Comparison of ENCODE assay signal across 22 cellular contexts in genomic region chr16:69942627-69943170, GRCh38.
"Had no signal": no experiment of that assay in that cellular context is flagged by ENCODE, and none has a peak within 500 bp of the region (broad histone marks: within the 10 kb centered on the region; RNA-seq: fewer than 3 reads in every experiment).

No MANE protein-coding gene starts in this region.

- H3K27ac ChIP-seq: epithelial cell of prostate, gastroesophageal sphincter, psoas muscle, right atrium auricular region, stomach had no signal

- H3K9me3 ChIP-seq: gastroesophageal sphincter, heart left ventricle, psoas muscle, right atrium auricular region, stomach had no signal

- H3K27me3 Mint-ChIP-seq: activated naive CD4-positive, alpha-beta T cell treated with anti-CD3 and anti-CD28 coated beads, Interleukin-2, amount 10 ng/mL, durations not matched to agents 7 days and 5 days; naive B cell; stimulated activated memory B cell treated with anti-CD40 and anti-IgM and Interleukin-4, amounts not matched to agents 10 μg/mL and 1 μg/mL and 100 μg/mL, for 72 hours; type B pancreatic cell had no signal

- H3K4me1 ChIP-seq: psoas muscle, right atrium auricular region, stomach had no signal

- H3K27ac Mint-ChIP-seq: activated naive CD4-positive, alpha-beta T cell treated with anti-CD3 and anti-CD28 coated beads, Interleukin-2, amount 10 ng/mL, durations not matched to agents 7 days and 5 days; activated T-cell treated with anti-CD3 and anti-CD28 coated beads, Interleukin-2, amount 50 U/mL, for 72 hours; stimulated activated memory B cell treated with anti-CD40 and anti-IgM and Interleukin-4, amounts not matched to agents 10 μg/mL and 1 μg/mL and 100 μg/mL, for 72 hours had no signal

- H3K4me1 Mint-ChIP-seq: activated naive CD4-positive, alpha-beta T cell treated with anti-CD3 and anti-CD28 coated beads, Interleukin-2, amount 10 ng/mL, durations not matched to agents 7 days and 5 days; naive B cell; stimulated activated memory B cell treated with anti-CD40 and anti-IgM and Interleukin-4, amounts not matched to agents 10 μg/mL and 1 μg/mL and 100 μg/mL, for 72 hours had no signal

- H3K4me3 ChIP-seq: gastroesophageal sphincter, heart left ventricle, psoas muscle, right atrium auricular region, skin epidermis, stomach had no signal

- H3K27me3 ChIP-seq: gastroesophageal sphincter, heart left ventricle, right atrium auricular region, stomach had no signal

- ATAC-seq: activated T-cell treated with anti-CD3 and anti-CD28 coated beads, Interleukin-2, amount 50 U/mL, for 72 hours; gastroesophageal sphincter; stimulated activated memory B cell treated with anti-CD40 and anti-IgM and Interleukin-4, amounts not matched to agents 10 μg/mL and 1 μg/mL and 100 μg/mL, for 72 hours had no signal

- H3K4me3 Mint-ChIP-seq: activated naive CD4-positive, alpha-beta T cell treated with anti-CD3 and anti-CD28 coated beads, Interleukin-2, amount 10 ng/mL, durations not matched to agents 7 days and 5 days; activated T-cell treated with anti-CD3 and anti-CD28 coated beads, Interleukin-2, amount 50 U/mL, for 72 hours; naive B cell; stimulated activated memory B cell treated with anti-CD40 and anti-IgM and Interleukin-4, amounts not matched to agents 10 μg/mL and 1 μg/mL and 100 μg/mL, for 72 hours had no signal

- DNase-seq: activated CD4-positive, alpha-beta T cell treated with anti-CD3 and anti-CD28 coated beads for 1 hour; activated CD4-positive, alpha-beta T cell treated with anti-CD3 and anti-CD28 coated beads, Interleukin-2, amount 50 U/mL, for 4 hours; activated CD8-positive, alpha-beta memory T cell treated with anti-CD3 and anti-CD28 coated beads for 24 hours; activated effector memory CD4-positive, alpha-beta T cell treated with Interleukin-2 at 50 U/mL for 16 hours; activated naive CD4-positive, alpha-beta T cell treated with anti-CD3 and anti-CD28 coated beads, Interleukin-2, amount 10 ng/mL, durations not matched to agents 7 days and 5 days; activated T-cell treated with anti-CD3 and anti-CD28 coated beads, Interleukin-2, amount 50 U/mL, for 72 hours; amygdala; cerebellar nuclear complex; cortex of kidney; left colon; naive B cell; stimulated activated CD4-positive, alpha-beta T cell treated with anti-CD3 and anti-CD28 coated beads, Interleukin-1b, Interleukin-23, amount 100 ng/mL, for 48 hours; stomach; T-helper 9 cell had no signal

- H3K36me3 Mint-ChIP-seq: naive B cell had no signal

- H3K9me3 Mint-ChIP-seq: activated naive CD4-positive, alpha-beta T cell treated with anti-CD3 and anti-CD28 coated beads, Interleukin-2, amount 10 ng/mL, durations not matched to agents 7 days and 5 days; activated T-cell treated with anti-CD3 and anti-CD28 coated beads, Interleukin-2, amount 50 U/mL, for 72 hours; naive B cell; stimulated activated memory B cell treated with anti-CD40 and anti-IgM and Interleukin-4, amounts not matched to agents 10 μg/mL and 1 μg/mL and 100 μg/mL, for 72 hours; type B pancreatic cell had no signal
